In genomic region chr19:35013047-35013819, GRCh38 we compare ENCODE assay signal across 1 cellular context.
A peak's percentile ranks its signal among the peaks of the same experiment; 100 is the strongest.
TF ChIP-seq lines count a peak whose summit lies in the region.

No MANE protein-coding gene starts in this region.

TF ChIP-seq in HepG2, 621 proteins besides CTCF, POLR2A, EP300 and RAD21 (continued from another document):
- TF ChIP-seq ZNF547 (CRISPR knock-in tag; IDR thresholded peaks at IDR 0.05) (0 out of 2 replicates have a peak, but pooled peaks have one; percentile 49), ZNF775 (CRISPR knock-in tag; IDR thresholded peaks at IDR 0.05; ENCODE audit: borderline replicate concordance) (no peak), SP4 (CRISPR knock-in tag; IDR thresholded peaks at IDR 0.05) (peak; percentile 30; the same call in 1 of the 2 replicates), ZNF382 (CRISPR knock-in tag; IDR thresholded peaks at IDR 0.05; ENCODE audit: borderline replicate concordance) (no peak), AGO2 (optimal IDR thresholded peaks at IDR 0.05; ENCODE audit: low read depth, low read length) (peak; percentile 93), PBX3 (CRISPR knock-in tag; IDR thresholded peaks at IDR 0.05; ENCODE audit: borderline replicate concordance) (no peak), STAG1 (CRISPR knock-in tag; IDR thresholded peaks at IDR 0.05) (peak; percentile 93), SAP130 (CRISPR knock-in tag; IDR thresholded peaks at IDR 0.05; ENCODE audit: low read depth) (0 out of 2 replicates have a peak, but pooled peaks have one; percentile 33), MAF1 (CRISPR knock-in tag; IDR thresholded peaks at IDR 0.05; ENCODE audit: borderline replicate concordance) (0 out of 2 replicates have a peak, but pooled peaks have one; percentile 37), MEF2D (CRISPR knock-in tag; IDR thresholded peaks at IDR 0.05) (no peak), ZNF263 (CRISPR knock-in tag; IDR thresholded peaks at IDR 0.05) (peak; percentile 35; the same call in 1 of the 2 replicates), ZNF609 (CRISPR knock-in tag; IDR thresholded peaks at IDR 0.05; ENCODE audit: borderline replicate concordance) (0 out of 2 replicates have a peak, but pooled peaks have one; percentile 23), MAZ (IDR thresholded peaks at IDR 0.05; ENCODE audit: borderline replicate concordance, low read depth, low read length) (no peak), MAZ (CRISPR knock-in tag; IDR thresholded peaks at IDR 0.05; ENCODE audit: low read depth) (peak; percentile 36; the same call in 1 of the 2 replicates), SALL2 (CRISPR knock-in tag; IDR thresholded peaks at IDR 0.05) (no peak), ARID2 (CRISPR knock-in tag; IDR thresholded peaks at IDR 0.05; ENCODE audit: borderline replicate concordance) (no peak), ZNF703 (CRISPR knock-in tag; IDR thresholded peaks at IDR 0.05; ENCODE audit: borderline replicate concordance) (no peak), ZNF496 (CRISPR knock-in tag; IDR thresholded peaks at IDR 0.05; ENCODE audit: insufficient replicate concordance) (no peak), SSRP1 (CRISPR knock-in tag; IDR thresholded peaks at IDR 0.05) (0 out of 2 replicates have a peak, but pooled peaks have one; percentile 57), GMEB1 (CRISPR knock-in tag; IDR thresholded peaks at IDR 0.05; ENCODE audit: borderline replicate concordance) (0 out of 2 replicates have a peak, but pooled peaks have one; percentile 15)
- TF ChIP-seq, protein P1, sequence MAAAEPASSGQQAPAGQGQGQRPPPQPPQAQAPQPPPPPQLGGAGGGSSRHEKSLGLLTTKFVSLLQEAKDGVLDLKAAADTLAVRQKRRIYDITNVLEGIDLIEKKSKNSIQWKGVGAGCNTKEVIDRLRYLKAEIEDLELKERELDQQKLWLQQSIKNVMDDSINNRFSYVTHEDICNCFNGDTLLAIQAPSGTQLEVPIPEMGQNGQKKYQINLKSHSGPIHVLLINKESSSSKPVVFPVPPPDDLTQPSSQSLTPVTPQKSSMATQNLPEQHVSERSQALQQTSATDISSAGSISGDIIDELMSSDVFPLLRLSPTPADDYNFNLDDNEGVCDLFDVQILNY (CRISPR knock-in tag; conservative IDR thresholded peaks at IDR 0.05), result no peak
- TF ChIP-seq, protein P2, sequence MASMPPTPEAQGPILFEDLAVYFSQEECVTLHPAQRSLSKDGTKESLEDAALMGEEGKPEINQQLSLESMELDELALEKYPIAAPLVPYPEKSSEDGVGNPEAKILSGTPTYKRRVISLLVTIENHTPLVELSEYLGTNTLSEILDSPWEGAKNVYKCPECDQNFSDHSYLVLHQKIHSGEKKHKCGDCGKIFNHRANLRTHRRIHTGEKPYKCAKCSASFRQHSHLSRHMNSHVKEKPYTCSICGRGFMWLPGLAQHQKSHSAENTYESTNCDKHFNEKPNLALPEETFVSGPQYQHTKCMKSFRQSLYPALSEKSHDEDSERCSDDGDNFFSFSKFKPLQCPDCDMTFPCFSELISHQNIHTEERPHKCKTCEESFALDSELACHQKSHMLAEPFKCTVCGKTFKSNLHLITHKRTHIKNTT (CRISPR knock-in tag; IDR thresholded peaks at IDR 0.05), result no peak
- TF ChIP-seq, protein P3, sequence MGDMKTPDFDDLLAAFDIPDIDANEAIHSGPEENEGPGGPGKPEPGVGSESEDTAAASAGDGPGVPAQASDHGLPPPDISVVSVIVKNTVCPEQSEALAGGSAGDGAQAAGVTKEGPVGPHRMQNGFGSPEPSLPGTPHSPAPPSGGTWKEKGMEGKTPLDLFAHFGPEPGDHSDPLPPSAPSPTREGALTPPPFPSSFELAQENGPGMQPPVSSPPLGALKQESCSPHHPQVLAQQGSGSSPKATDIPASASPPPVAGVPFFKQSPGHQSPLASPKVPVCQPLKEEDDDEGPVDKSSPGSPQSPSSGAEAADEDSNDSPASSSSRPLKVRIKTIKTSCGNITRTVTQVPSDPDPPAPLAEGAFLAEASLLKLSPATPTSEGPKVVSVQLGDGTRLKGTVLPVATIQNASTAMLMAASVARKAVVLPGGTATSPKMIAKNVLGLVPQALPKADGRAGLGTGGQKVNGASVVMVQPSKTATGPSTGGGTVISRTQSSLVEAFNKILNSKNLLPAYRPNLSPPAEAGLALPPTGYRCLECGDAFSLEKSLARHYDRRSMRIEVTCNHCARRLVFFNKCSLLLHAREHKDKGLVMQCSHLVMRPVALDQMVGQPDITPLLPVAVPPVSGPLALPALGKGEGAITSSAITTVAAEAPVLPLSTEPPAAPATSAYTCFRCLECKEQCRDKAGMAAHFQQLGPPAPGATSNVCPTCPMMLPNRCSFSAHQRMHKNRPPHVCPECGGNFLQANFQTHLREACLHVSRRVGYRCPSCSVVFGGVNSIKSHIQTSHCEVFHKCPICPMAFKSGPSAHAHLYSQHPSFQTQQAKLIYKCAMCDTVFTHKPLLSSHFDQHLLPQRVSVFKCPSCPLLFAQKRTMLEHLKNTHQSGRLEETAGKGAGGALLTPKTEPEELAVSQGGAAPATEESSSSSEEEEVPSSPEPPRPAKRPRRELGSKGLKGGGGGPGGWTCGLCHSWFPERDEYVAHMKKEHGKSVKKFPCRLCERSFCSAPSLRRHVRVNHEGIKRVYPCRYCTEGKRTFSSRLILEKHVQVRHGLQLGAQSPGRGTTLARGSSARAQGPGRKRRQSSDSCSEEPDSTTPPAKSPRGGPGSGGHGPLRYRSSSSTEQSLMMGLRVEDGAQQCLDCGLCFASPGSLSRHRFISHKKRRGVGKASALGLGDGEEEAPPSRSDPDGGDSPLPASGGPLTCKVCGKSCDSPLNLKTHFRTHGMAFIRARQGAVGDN (CRISPR knock-in tag; IDR thresholded peaks at IDR 0.05), result peak; percentile 69
TF ChIP-seq in HepG2: peak in this region for 84.
